In genomic region chr5:69166686-69167487, GRCh38 we compare ENCODE assay signal across 8 cellular contexts. TPM values are rescaled to one million over a fixed set of nuclear protein-coding genes. Genes with fewer than 3 reads are reported as not detected.
DNase-seq lines count a peak whose midpoint lies in the region; ATAC-seq and TF ChIP-seq lines count a peak whose summit lies in the region.

Gene CCNB1, plus strand, starts transcription at chr5:69167150. Its CDS starts 113 bp downstream, at chr5:69167263.

- H3K9ac ChIP-seq in trophoblast cell (ENCODE audit: low read length), result peak within 1 kb of the TSS; percentile 11

- H2BK12ac ChIP-seq in trophoblast cell (ENCODE audit: low read length), result no peak within 1 kb of the TSS

- no CpG with 5 or more reads among the region's 50 CpGs for WGBS in trophoblast cell (ENCODE audit: extremely low coverage, insufficient coverage, insufficient read length)
- 1 to 27% methylated on average over 3 to 48 of the region's 50 CpGs for WGBS in transverse colon (ENCODE audit: low coverage in 1 of 2), 2 donors

- peak within 1 kb of the TSS; percentile 87 for H3K4me2 ChIP-seq in trophoblast cell (ENCODE audit: low read length)

- H3K36me3 ChIP-seq in cardiac muscle cell (peaks cover 27% of the 10 kb centered on the region), trophoblast cell (ENCODE audit: control insufficient read depth in 1 of 2, insufficient read depth in 2 of 2, low read length in 2 of 2) (peaks cover 9 to 13% of the 10 kb centered on the region in 2 experiments), transverse colon (no peaks in the 10 kb centered on the region)

- no peak for TF ChIP-seq CTCF in GM13976 (IDR thresholded peaks at IDR 0.05; ENCODE audit: borderline replicate concordance, control extremely low read depth, extremely low read depth, insufficient read depth, missing control alignments)
- no peak for TF ChIP-seq CTCF in cardiac muscle cell (IDR thresholded peaks at IDR 0.05; ENCODE audit: low read depth, low read length)
- peak in 1 of 5 experiments; percentile 16 for TF ChIP-seq CTCF in transverse colon (IDR thresholded peaks at IDR 0.05)

- DNase-seq in GM13976 (ENCODE audit: low spot score) (peak; percentile 100), NCI-H1436 treated with DMSO at 0.1 percent for 48 hours (lab: John Stamatoyannopoulos, UW) (peak; percentile 91), T follicular helper cell (ENCODE audit: low read depth) (peak; percentile 94), cardiac muscle cell (ENCODE audit: low read depth in 1 of 2, low spot score in 1 of 2) (peak; percentile 98 to 99), trophoblast cell (peak; percentile 99 to 100), transverse colon (peak; percentile 98)
- peak; percentile 99 for DNase-seq in activated naive CD8-positive, alpha-beta T cell treated with anti-CD3 and anti-CD28 coated beads, Interleukin-2, amount 50 U/mL, for 24 hours

- peaks cover 49% of the 10 kb centered on the region for H3K36me3 Mint-ChIP-seq in activated naive CD8-positive, alpha-beta T cell treated with anti-CD3 and anti-CD28 coated beads, Interleukin-2, amount 50 U/mL, for 24 hours (ENCODE audit: low read depth)

- H3K27ac Mint-ChIP-seq in activated naive CD8-positive, alpha-beta T cell treated with anti-CD3 and anti-CD28 coated beads, Interleukin-2, amount 50 U/mL, for 24 hours, result peak within 1 kb of the TSS; percentile 89

- peaks cover 33% of the 10 kb centered on the region for H3K4me1 Mint-ChIP-seq in activated naive CD8-positive, alpha-beta T cell treated with anti-CD3 and anti-CD28 coated beads, Interleukin-2, amount 50 U/mL, for 24 hours

- H2BK120ac ChIP-seq in trophoblast cell (ENCODE audit: insufficient read depth, low read length, poor library complexity), result peak within 1 kb of the TSS; percentile 67

- H2AK5ac ChIP-seq in trophoblast cell (ENCODE audit: low read length), result peak within 1 kb of the TSS; percentile 77

- H3K79me2 ChIP-seq in trophoblast cell (ENCODE audit: control insufficient read depth, insufficient read depth, low read length, poor library complexity), result peaks cover 10% of the 10 kb centered on the region

- H3K4me1 ChIP-seq in cardiac muscle cell (ENCODE audit: low read depth) (peaks cover 13% of the 10 kb centered on the region), trophoblast cell (ENCODE audit: control insufficient read depth in 1 of 2, insufficient read depth in 2 of 2, low read length in 2 of 2) (peaks cover 5% of the 10 kb centered on the region in 2 experiments), transverse colon (peaks cover 0 to 20% (median 16%) of the 10 kb centered on the region in 4 donors)

- peak within 1 kb of the TSS; percentile 97 for H4K8ac ChIP-seq in trophoblast cell (ENCODE audit: low read depth, low read length)

- ATAC-seq in HG02852 (IDR thresholded peaks at IDR 0.05; ENCODE audit: unreplicated experiment), result peak; percentile 99
- peak; percentile 99 for ATAC-seq in activated naive CD8-positive, alpha-beta T cell treated with anti-CD3 and anti-CD28 coated beads, Interleukin-2, amount 50 U/mL, for 24 hours

- peak within 1 kb of the TSS; percentile 50 for H3K4ac ChIP-seq in trophoblast cell (ENCODE audit: low read depth, low read length)

- H3K79me1 ChIP-seq in trophoblast cell (ENCODE audit: low read length), result peaks cover 7% of the 10 kb centered on the region

- intact Hi-C loops in transverse colon (cut with DNase I; ENCODE audit: low total_unique reads), result no loop called here

- no peaks in the 10 kb centered on the region for H3K27me3 Mint-ChIP-seq in activated naive CD8-positive, alpha-beta T cell treated with anti-CD3 and anti-CD28 coated beads, Interleukin-2, amount 50 U/mL, for 24 hours

- in situ Hi-C loops in GM13976 (cut with MboI; ENCODE audit: low sequenced_read_pairs, unreplicated experiment), result no loop called here
- in situ Hi-C loops in transverse colon (cut with MboI; ENCODE audit: low pct_ligation_motif_present in 1 of 4, low pct_unique_long_range_greater_than_20kb in 1 of 4, low sequenced_read_pairs in 3 of 4), result loop anchor here in 1 of 4 donors (25.0 kb wide), 1 partner anchor 170 kb away; the partner anchor contains the start of gene CCDC125

- TF ChIP-seq POLR2A in transverse colon (IDR thresholded peaks at IDR 0.05), result no peak

- H2BK5ac ChIP-seq in trophoblast cell (ENCODE audit: low read depth, low read length, poor library complexity), result peak within 1 kb of the TSS; percentile 10

- H3K4me3 ChIP-seq in cardiac muscle cell, result peak within 1 kb of the TSS; percentile 77
- H3K4me3 ChIP-seq in trophoblast cell (ENCODE audit: low read depth, low read length), result peak within 1 kb of the TSS; percentile 88
- H3K4me3 ChIP-seq in transverse colon, result peak within 1 kb of the TSS; percentile 50 to 81 (median 59)

- H3K9me3 ChIP-seq in cardiac muscle cell (ENCODE audit: low read depth) (no peaks in the 10 kb centered on the region), trophoblast cell (ENCODE audit: insufficient read depth, low read depth, low read length) (no peaks in the 10 kb centered on the region), transverse colon (no peaks in the 10 kb centered on the region)

- H3K27me3 ChIP-seq in cardiac muscle cell (no peaks in the 10 kb centered on the region), trophoblast cell (ENCODE audit: insufficient read depth, low read length) (no peaks in the 10 kb centered on the region), transverse colon (no peaks in the 10 kb centered on the region)

- H4K12ac ChIP-seq in trophoblast cell (ENCODE audit: low read depth, low read length), result peak within 1 kb of the TSS; percentile 90

- no peak for TF ChIP-seq EP300 in transverse colon (IDR thresholded peaks at IDR 0.05; ENCODE audit: low read depth)

- peak within 1 kb of the TSS; percentile 77 for H3K14ac ChIP-seq in trophoblast cell (ENCODE audit: low read length)

- peak within 1 kb of the TSS; percentile 88 for H2AFZ ChIP-seq in trophoblast cell (ENCODE audit: insufficient read depth, low read length, poor library complexity)

- no peaks in the 10 kb centered on the region for H3K9me3 Mint-ChIP-seq in activated naive CD8-positive, alpha-beta T cell treated with anti-CD3 and anti-CD28 coated beads, Interleukin-2, amount 50 U/mL, for 24 hours

- peak within 1 kb of the TSS; percentile 90 for H3K27ac ChIP-seq in cardiac muscle cell
- peak within 1 kb of the TSS; percentile 29 for H3K27ac ChIP-seq in trophoblast cell (ENCODE audit: low read depth, low read length)
- peak within 1 kb of the TSS; percentile 59 to 70 (median 64) for H3K27ac ChIP-seq in transverse colon

- H3K18ac ChIP-seq in trophoblast cell (ENCODE audit: low read length), result peak within 1 kb of the TSS; percentile 19

- peak within 1 kb of the TSS; percentile 94 for H3K4me3 Mint-ChIP-seq in activated naive CD8-positive, alpha-beta T cell treated with anti-CD3 and anti-CD28 coated beads, Interleukin-2, amount 50 U/mL, for 24 hours

- H3K23ac ChIP-seq in trophoblast cell (ENCODE audit: low read length), result no peak within 1 kb of the TSS

- peak within 1 kb of the TSS; percentile 67 for H4K91ac ChIP-seq in trophoblast cell (ENCODE audit: low read depth, low read length)

RNA-seq across cellular contexts. Expression of gene CCNB1, which starts in this region (rescaled TPM):
- total RNA-seq in cardiac muscle cell, result 24.1 and 143 TPM in 2 replicates
- polyA plus RNA-seq in cardiac muscle cell, result 37.1 and 281 TPM in 2 replicates
- 197 and 203 TPM in 2 replicates for polyA plus RNA-seq in trophoblast cell (2013)
- total RNA-seq in transverse colon, result 10 to 100 TPM in 1 of 4 donors, 1 to 10 TPM in 3; 2.2 to 16.9 (median 6.3) TPM

Comparison
In these comparisons a context has a peak if more than half of its experiments do, and no peak if none do; other contexts are left out.
1. Peak in every context shown above with its lines: DNase-seq, ATAC-seq, H3K4me3 ChIP-seq and H3K27ac ChIP-seq.
2. H3K27ac ChIP-seq: peak in every context shown above with its lines; median percentile 90 in cardiac muscle cell; 64 in transverse colon; 29 in trophoblast cell.